In the genomic region with DNA sequence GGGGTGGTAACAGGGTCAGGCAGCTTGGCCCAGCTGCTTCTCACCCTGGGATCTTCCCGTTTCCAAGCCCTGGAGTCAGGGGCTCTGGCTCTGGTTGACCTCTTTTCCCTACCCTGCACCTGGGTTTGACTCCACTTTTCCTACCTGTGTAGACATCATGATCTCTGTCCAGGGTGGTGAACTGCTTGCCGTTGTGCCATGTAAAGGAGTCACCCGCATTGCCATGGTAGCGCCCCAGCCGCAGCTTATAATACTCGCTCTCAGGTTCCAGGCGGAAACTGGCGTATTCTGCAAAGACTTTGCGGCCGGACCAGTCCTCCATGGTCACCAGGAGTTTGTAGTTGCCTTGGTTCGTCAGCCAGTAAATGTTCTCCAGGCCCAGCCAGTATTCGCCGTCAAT, we compare ENCODE assay signal across 14 cellular contexts. TPM values are rescaled to one million over a fixed set of nuclear protein-coding genes. Genes with fewer than 3 reads are reported as not detected.
A peak's percentile ranks its signal among the peaks of the same experiment; 100 is the strongest.
DNase-seq lines count a peak whose midpoint lies in the region; ATAC-seq and TF ChIP-seq lines count a peak whose summit lies in the region.
"Had no signal": no experiment of that assay in that cellular context is flagged by ENCODE, and none has a peak within 500 bp of the region (broad histone marks: within the 10 kb centered on the region; RNA-seq: fewer than 3 reads in every experiment).

No MANE protein-coding gene starts in this region.

- no peak overlapping the region for H3K4me2 ChIP-seq in SK-N-SH
- H3K4me2 ChIP-seq: GM23338 had no signal

- H3K36me3 Mint-ChIP-seq in MCF 10A (ENCODE audit: insufficient read depth, unreplicated experiment) (no peaks in the 10 kb centered on the region), Caco-2 (ENCODE audit: insufficient read depth, unreplicated experiment) (peaks cover 17% of the 10 kb centered on the region)
- H3K36me3 Mint-ChIP-seq: CD14-positive monocyte; CD8-positive, alpha-beta T cell had no signal

- H3K9me3 Mint-ChIP-seq in MCF 10A (ENCODE audit: unreplicated experiment) = no peaks in the 10 kb centered on the region
- no peaks in the 10 kb centered on the region for H3K9me3 Mint-ChIP-seq in Caco-2 (ENCODE audit: unreplicated experiment)
- H3K9me3 Mint-ChIP-seq: CD14-positive monocyte; CD8-positive, alpha-beta T cell; GM23338 had no signal

- H3K79me2 ChIP-seq in SK-N-SH (ENCODE audit: insufficient read depth) = no peaks in the 10 kb centered on the region

- TF ChIP-seq CTCF in breast epithelium (IDR thresholded peaks at IDR 0.05) (no peak), MCF 10A (IDR thresholded peaks at IDR 0.05; ENCODE audit: unreplicated experiment) (no peak), Caco-2 (IDR thresholded peaks at IDR 0.05; ENCODE audit: insufficient read depth in 1 of 2, low read depth in 1 of 2, low read length in 1 of 2, severe bottlenecking in 1 of 2, unreplicated experiment in 1 of 2) (no peak), SK-N-SH (IDR thresholded peaks at IDR 0.05) (no peak)

- no peaks in the 10 kb centered on the region for H3K4me1 ChIP-seq in breast epithelium
- H3K4me1 ChIP-seq in stomach smooth muscle (ENCODE audit: control insufficient read depth, insufficient read depth, low read length) = peaks cover 6% of the 10 kb centered on the region
- no peaks in the 10 kb centered on the region; the same call in 1 of the 2 replicates for H3K4me1 ChIP-seq in Caco-2
- no peaks in the 10 kb centered on the region; a peak in 1 of 4 replicates for H3K4me1 ChIP-seq in SK-N-SH (ENCODE audit: control insufficient read depth in 1 of 2, insufficient read depth in 2 of 2, low read depth in 1 of 2, low read length in 1 of 2)

- DNase-seq in breast epithelium (ENCODE audit: low spot score in 2 of 2) = no peak
- DNase-seq in MCF 10A (ENCODE audit: unreplicated experiment) = no peak
- peak; percentile 38 for DNase-seq in islet precursor cell
- DNase-seq in Caco-2 = no peak
- DNase-seq in SK-N-SH = no peak
- DNase-seq: CD8-positive, alpha-beta T cell; DMS 273 treated with DMSO at 0.1 percent for 48 hours; H7 had no signal

- no peaks in the 10 kb centered on the region for H3K27me3 Mint-ChIP-seq in MCF 10A (ENCODE audit: insufficient read depth, unreplicated experiment)
- H3K27me3 Mint-ChIP-seq in Caco-2 (ENCODE audit: insufficient read depth, unreplicated experiment) = no peaks in the 10 kb centered on the region

- TF ChIP-seq POLR2A in breast epithelium (IDR thresholded peaks at IDR 0.05) = no peak

- no peak overlapping the region for H3K9ac ChIP-seq in stomach smooth muscle (ENCODE audit: low read length in 2 of 2)
- no peak overlapping the region for H3K9ac ChIP-seq in SK-N-SH

- peak overlapping the region; percentile 85 to 96 for H3K27ac ChIP-seq in breast epithelium
- peak overlapping the region; percentile 11 for H3K27ac ChIP-seq in stomach smooth muscle (ENCODE audit: low read length)
- no peak overlapping the region for H3K27ac ChIP-seq in SK-N-SH (ENCODE audit: low read depth in 2 of 2, low read length in 1 of 2)
- H3K27ac ChIP-seq: 22Rv1 had no signal

- POLR2A ChIA-PET in MCF 10A (lab: Yijun Ruan, JAX) (no interaction called here), Caco-2 (lab: Charles Lee) (no interaction called here), SK-N-SH (lab: Yijun Ruan, JAX) (no interaction called here)

- H3F3A ChIP-seq in SK-N-SH (replicated peaks; ENCODE audit: insufficient read depth) = no peaks in the 10 kb centered on the region

- intact Hi-C loops in breast epithelium (cut with DNase I; ENCODE audit: low total_unique reads) (no loop called here), MCF 10A (cut with micrococcal nuclease) (no loop called here), Caco-2 (cut with micrococcal nuclease; ENCODE audit: unreplicated experiment) (no loop called here)

- H3K36me3 ChIP-seq in breast epithelium (no peaks in the 10 kb centered on the region), stomach smooth muscle (ENCODE audit: control insufficient read depth in 2 of 2, insufficient read depth in 2 of 2, low read length in 2 of 2) (peaks cover 55 to 61% of the 10 kb centered on the region in 2 donors), Caco-2 (ENCODE audit: control insufficient read depth, insufficient read depth, low read length) (no peaks in the 10 kb centered on the region; the same call in 1 of the 2 replicates), SK-N-SH (replicated peaks in 1 of 2; ENCODE audit: control insufficient read depth in 1 of 2, insufficient read depth in 2 of 2, low read length in 1 of 2) (peaks cover 0 to 12% of the 10 kb centered on the region in 2 experiments)

- no TSS peak for BruUV-seq in MCF 10A (replicated peaks; lab: Mats Ljungman, UMichigan)
- no TSS peak for BruUV-seq in Caco-2 (replicated peaks; lab: Mats Ljungman, UMichigan)

- no peak for TF ChIP-seq EP300 in SK-N-SH (IDR thresholded peaks at IDR 0.05; ENCODE audit: borderline replicate concordance in 1 of 2, low read depth in 1 of 2, low read length in 1 of 2)

- H2AFZ ChIP-seq in SK-N-SH (ENCODE audit: low read depth) = no peak overlapping the region
- H2AFZ ChIP-seq: GM23338 had no signal

- TF ChIP-seq RAD21 in SK-N-SH (IDR thresholded peaks at IDR 0.05; ENCODE audit: low read length) = no peak

- H3K4me1 Mint-ChIP-seq in MCF 10A (ENCODE audit: insufficient read depth, unreplicated experiment) (no peaks in the 10 kb centered on the region), Caco-2 (ENCODE audit: low read depth, unreplicated experiment) (no peaks in the 10 kb centered on the region)
- H3K4me1 Mint-ChIP-seq: CD14-positive monocyte had no signal

- no peaks in the 10 kb centered on the region for H3K9me3 ChIP-seq in breast epithelium
- H3K9me3 ChIP-seq in stomach smooth muscle (ENCODE audit: control insufficient read depth in 2 of 2, low read length in 2 of 2) = no peaks in the 10 kb centered on the region
- no peaks in the 10 kb centered on the region for H3K9me3 ChIP-seq in Caco-2
- H3K9me3 ChIP-seq in SK-N-SH = no peaks in the 10 kb centered on the region

- no peak overlapping the region for H3K4me3 Mint-ChIP-seq in MCF 10A (ENCODE audit: unreplicated experiment)
- H3K4me3 Mint-ChIP-seq in Caco-2 (ENCODE audit: unreplicated experiment) = no peak overlapping the region
- H3K4me3 Mint-ChIP-seq: CD14-positive monocyte; CD8-positive, alpha-beta T cell; GM23338 had no signal

- H3K27me3 ChIP-seq in breast epithelium = no peaks in the 10 kb centered on the region
- no peaks in the 10 kb centered on the region for H3K27me3 ChIP-seq in stomach smooth muscle (ENCODE audit: control insufficient read depth in 1 of 2, insufficient read depth in 2 of 2, low read length in 2 of 2)
- H3K27me3 ChIP-seq in Caco-2 (replicated peaks; ENCODE audit: control insufficient read depth, insufficient read depth, low read length) = no peaks in the 10 kb centered on the region
- no peaks in the 10 kb centered on the region for H3K27me3 ChIP-seq in SK-N-SH (ENCODE audit: insufficient read depth)

- H4K20me1 ChIP-seq in SK-N-SH (ENCODE audit: insufficient read depth) = no peaks in the 10 kb centered on the region

- no peak for ATAC-seq in GM21717 (IDR thresholded peaks at IDR 0.05; ENCODE audit: unreplicated experiment)
- ATAC-seq: CD8-positive, alpha-beta T cell; GM23338 had no signal

- no peak overlapping the region for H3K4me3 ChIP-seq in breast epithelium
- no peak overlapping the region for H3K4me3 ChIP-seq in stomach smooth muscle (ENCODE audit: low read length in 2 of 2)
- no peak overlapping the region for H3K4me3 ChIP-seq in Caco-2 (ENCODE audit: low read depth, low read length)
- no peak overlapping the region for H3K4me3 ChIP-seq in SK-N-SH (ENCODE audit: low read depth in 2 of 2, low read length in 1 of 2)
- H3K4me3 ChIP-seq: GM12878, GM23338 had no signal

- H3K27ac Mint-ChIP-seq in MCF 10A (ENCODE audit: low read depth, unreplicated experiment) (no peak overlapping the region), Caco-2 (ENCODE audit: unreplicated experiment) (no peak overlapping the region)
- H3K27ac Mint-ChIP-seq: CD14-positive monocyte; CD8-positive, alpha-beta T cell; GM23338 had no signal

- WGBS in SK-N-SH (ENCODE audit: low lambda C conversion rate) = 94% methylated on average over 13 of the region's 13 CpGs

- CTCF ChIA-PET in MCF 10A (lab: Yijun Ruan, JAX) (no interaction called here), Caco-2 (lab: Charles Lee) (no interaction called here), SK-N-SH (lab: Yijun Ruan, JAX) (interaction anchor here (0.8 to 1.4 kb wide), 2 partner anchors 18 to 126 kb away, joined by 3 to 4 read pairs; no protein-coding TSS in a partner anchor)

- H3K9me2 ChIP-seq in SK-N-SH = no peaks in the 10 kb centered on the region

TF ChIP-seq in SK-N-SH, 30 proteins besides CTCF, POLR2A, EP300 and RAD21 (continues in another document):
- no peak for TF ChIP-seq RCOR1 (IDR thresholded peaks at IDR 0.05; ENCODE audit: low read length)
- TF ChIP-seq, protein P1, sequence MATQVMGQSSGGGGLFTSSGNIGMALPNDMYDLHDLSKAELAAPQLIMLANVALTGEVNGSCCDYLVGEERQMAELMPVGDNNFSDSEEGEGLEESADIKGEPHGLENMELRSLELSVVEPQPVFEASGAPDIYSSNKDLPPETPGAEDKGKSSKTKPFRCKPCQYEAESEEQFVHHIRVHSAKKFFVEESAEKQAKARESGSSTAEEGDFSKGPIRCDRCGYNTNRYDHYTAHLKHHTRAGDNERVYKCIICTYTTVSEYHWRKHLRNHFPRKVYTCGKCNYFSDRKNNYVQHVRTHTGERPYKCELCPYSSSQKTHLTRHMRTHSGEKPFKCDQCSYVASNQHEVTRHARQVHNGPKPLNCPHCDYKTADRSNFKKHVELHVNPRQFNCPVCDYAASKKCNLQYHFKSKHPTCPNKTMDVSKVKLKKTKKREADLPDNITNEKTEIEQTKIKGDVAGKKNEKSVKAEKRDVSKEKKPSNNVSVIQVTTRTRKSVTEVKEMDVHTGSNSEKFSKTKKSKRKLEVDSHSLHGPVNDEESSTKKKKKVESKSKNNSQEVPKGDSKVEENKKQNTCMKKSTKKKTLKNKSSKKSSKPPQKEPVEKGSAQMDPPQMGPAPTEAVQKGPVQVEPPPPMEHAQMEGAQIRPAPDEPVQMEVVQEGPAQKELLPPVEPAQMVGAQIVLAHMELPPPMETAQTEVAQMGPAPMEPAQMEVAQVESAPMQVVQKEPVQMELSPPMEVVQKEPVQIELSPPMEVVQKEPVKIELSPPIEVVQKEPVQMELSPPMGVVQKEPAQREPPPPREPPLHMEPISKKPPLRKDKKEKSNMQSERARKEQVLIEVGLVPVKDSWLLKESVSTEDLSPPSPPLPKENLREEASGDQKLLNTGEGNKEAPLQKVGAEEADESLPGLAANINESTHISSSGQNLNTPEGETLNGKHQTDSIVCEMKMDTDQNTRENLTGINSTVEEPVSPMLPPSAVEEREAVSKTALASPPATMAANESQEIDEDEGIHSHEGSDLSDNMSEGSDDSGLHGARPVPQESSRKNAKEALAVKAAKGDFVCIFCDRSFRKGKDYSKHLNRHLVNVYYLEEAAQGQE (IDR thresholded peaks at IDR 0.05; ENCODE audit: low read depth, low read length) = no peak
- no peak for TF ChIP-seq SMC3 (IDR thresholded peaks at IDR 0.05; ENCODE audit: low read depth, low read length)
- TF ChIP-seq RFX5 (IDR thresholded peaks at IDR 0.05; ENCODE audit: low read length) = no peak

RNA-seq across cellular contexts. Expression of a gene that starts 30.9 kb away (rescaled TPM):
- 10 to 100 TPM; 30.9 to 61.8 (median 51.8) TPM for total RNA-seq in breast epithelium
- not detected in 2 replicates for total RNA-seq in MCF 10A (2022)
- not detected in 2 replicates for total RNA-seq in Caco-2 (2022)
- polyA plus RNA-seq in SK-N-SH (2012; rRNA removed) = 11.0 and 12.3 TPM in 2 replicates
- polyA plus RNA-seq in SK-N-SH (2012; cell fraction: cytosol; rRNA removed) = 8.0 and 9.4 TPM in 2 replicates
- 7.5 and 10.3 TPM in 2 replicates for polyA plus RNA-seq in SK-N-SH (2012; cell fraction: nucleus; rRNA removed)
- total RNA-seq: CD8-positive, alpha-beta T cell had no signal
- polyA plus RNA-seq: CD14-positive monocyte had no signal

Comparison
In these comparisons a context has a peak if more than half of its experiments do, and no peak if none do; other contexts are left out.
1. RNA of a gene that starts 30.9 kb away (total RNA-seq): 30.9 to 61.8 TPM in breast epithelium; not detected in MCF 10A and not detected in Caco-2; every median in the first group is over 10 times any median in the second.
2. H3K27ac ChIP-seq: peak in breast epithelium (2 of 2) and stomach smooth muscle (single experiment); none in SK-N-SH (0 of 2).